In genomic region chr4:170391066-170391754, GRCh38 we compare ENCODE assay signal across 14 cellular contexts.
DNase-seq lines count a peak whose midpoint lies in the region; ATAC-seq lines count a peak whose summit lies in the region.
"Had no signal": no experiment of that assay in that cellular context is flagged by ENCODE, and none has a peak within 500 bp of the region (broad histone marks: within the 10 kb centered on the region; RNA-seq: fewer than 3 reads in every experiment).

No MANE protein-coding gene starts in this region.

- no peak overlapping the region for H3K4me2 ChIP-seq in mesendoderm (ENCODE audit: low read length)

- H2BK5ac ChIP-seq in mesendoderm (ENCODE audit: low read length), result no peak overlapping the region

- no peak overlapping the region for H3K23ac ChIP-seq in mesendoderm (ENCODE audit: low read length)

- peak; percentile 75 for ATAC-seq in GM18508 (IDR thresholded peaks at IDR 0.05; ENCODE audit: insufficient read depth, unreplicated experiment)
- ATAC-seq in GM21529 (IDR thresholded peaks at IDR 0.05; ENCODE audit: unreplicated experiment), result no peak

- no peak overlapping the region for H4K5ac ChIP-seq in mesendoderm (ENCODE audit: low read length)

- no peak overlapping the region for H3K18ac ChIP-seq in mesendoderm (ENCODE audit: low read length)

- no CpG with 5 or more reads among the region's 4 CpGs for WGBS in mesendoderm (ENCODE audit: extremely low coverage, insufficient coverage, low lambda C conversion rate)

- H3K27ac ChIP-seq in mesendoderm (ENCODE audit: low read depth, low read length), result no peak overlapping the region
- H3K27ac ChIP-seq: transverse colon had no signal

- H3K56ac ChIP-seq in mesendoderm (ENCODE audit: low read length), result no peak overlapping the region

- no peak overlapping the region for H2BK120ac ChIP-seq in mesendoderm (ENCODE audit: low read depth, low read length)

- no peak overlapping the region for H3K9ac ChIP-seq in mesendoderm (ENCODE audit: low read length)

- no peaks in the 10 kb centered on the region for H3K4me1 ChIP-seq in mesendoderm (ENCODE audit: control insufficient read depth, low read depth, low read length)
- H3K4me1 ChIP-seq: transverse colon had no signal

- no peak overlapping the region for H3K4ac ChIP-seq in mesendoderm (ENCODE audit: low read depth, low read length)

- no peaks in the 10 kb centered on the region for H3K79me1 ChIP-seq in mesendoderm (ENCODE audit: low read length)

- H2BK15ac ChIP-seq in mesendoderm (replicated peaks; ENCODE audit: low read depth), result no peak overlapping the region

- no peaks in the 10 kb centered on the region for H3K27me3 ChIP-seq in mesendoderm (ENCODE audit: insufficient read depth, low read length, poor library complexity)
- H3K27me3 ChIP-seq: transverse colon had no signal

- H3K4me3 ChIP-seq in mesendoderm (ENCODE audit: low read length), result no peak overlapping the region
- H3K4me3 ChIP-seq: transverse colon had no signal

- H4K8ac ChIP-seq in mesendoderm (ENCODE audit: low read depth, low read length), result no peak overlapping the region

- no peaks in the 10 kb centered on the region for H3K79me2 ChIP-seq in mesendoderm (ENCODE audit: control insufficient read depth, insufficient read depth, low read length)

- H3K36me3 ChIP-seq in mesendoderm (ENCODE audit: control insufficient read depth, insufficient read depth, low read length), result no peaks in the 10 kb centered on the region
- H3K36me3 ChIP-seq: transverse colon had no signal

- no peak overlapping the region for H2AK5ac ChIP-seq in mesendoderm (ENCODE audit: low read length)

- DNase-seq in HS-5 (ENCODE audit: low read depth) (peak; percentile 94), amniotic epithelial cell (ENCODE audit: low read depth) (peak; percentile 100), mesendoderm (peak; percentile 4), NCI-H524 (lab: John Stamatoyannopoulos, UW) (no peak), inferior parietal cortex (ENCODE audit: extremely low spot score) (no peak)
- DNase-seq in stimulated activated CD8-positive, alpha-beta memory T cell treated with anti-CD3 and anti-CD28 coated beads, Interleukin-4, amount 100 ng/mL, for 48 hours, result no peak
- DNase-seq: activated CD4-positive, alpha-beta T cell treated with anti-CD3 and anti-CD28 coated beads for 48 hours; activated naive CD4-positive, alpha-beta T cell treated with Interleukin-2 at 50 U/mL for 16 hours; effector memory CD4-positive, alpha-beta T cell; NCI-H1930; nucleus accumbens; transverse colon had no signal

Comparison
In these comparisons a context has a peak if more than half of its experiments do, and no peak if none do; other contexts are left out.
1. DNase-seq: peak in HS-5 (single experiment), amniotic epithelial cell (single experiment) and mesendoderm (single experiment); none in NCI-H524 (0 of 2), stimulated activated CD8-positive, alpha-beta memory T cell treated with anti-CD3 and anti-CD28 coated beads, Interleukin-4, amount 100 ng/mL, for 48 hours (single experiment) and inferior parietal cortex (single experiment).